In the genomic region with DNA sequence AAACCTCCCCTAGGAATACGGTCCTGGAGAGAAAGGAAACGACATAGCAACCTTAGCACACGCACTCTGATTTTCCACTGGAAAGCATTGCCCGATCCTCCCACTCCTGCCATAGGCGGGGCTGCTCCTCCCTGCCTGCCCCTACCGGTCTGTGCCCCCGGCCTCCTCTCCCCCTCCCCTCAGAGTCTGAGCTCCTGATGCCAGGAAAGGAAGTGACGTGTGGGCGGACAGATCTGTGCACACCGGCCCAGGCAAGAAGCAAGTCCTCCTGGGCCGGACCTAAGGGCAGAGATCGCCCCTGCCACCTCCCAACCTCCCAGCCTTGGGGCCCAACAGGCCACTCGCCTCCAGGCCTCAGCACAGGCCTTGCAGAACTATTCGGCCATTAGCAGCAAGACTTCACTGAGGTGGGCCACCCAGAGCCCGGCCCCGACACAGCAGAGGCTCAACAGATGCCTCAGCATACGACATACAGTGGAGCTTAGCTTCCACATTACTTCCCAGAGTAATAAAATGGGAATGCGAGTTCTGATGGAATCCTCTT, we compare ENCODE assay signal across 8 cellular contexts. TPM values are rescaled to one million over a fixed set of nuclear protein-coding genes. Genes with fewer than 3 reads are reported as not detected.
DNase-seq lines count a peak whose midpoint lies in the region; ATAC-seq and TF ChIP-seq lines count a peak whose summit lies in the region.

No MANE protein-coding gene starts in this region.

- H4K5ac ChIP-seq in IMR-90 (ENCODE audit: low read depth, low read length) = no peak overlapping the region

- H2BK15ac ChIP-seq in IMR-90 (ENCODE audit: low read depth, low read length) = no peak overlapping the region

- no peaks in the 10 kb centered on the region for H3K9me3 Mint-ChIP-seq in activated T-helper 1 cell treated with anti-CD3 and anti-CD28 coated beads, Interleukin-12 subunit alpha, Interleukin-12 subunit beta, Interleukin-2, Interleukin-4 antibody, amounts not matched to agents 30 ng/mL and 10 ng/mL and 1 ng/mL, durations not matched to agents 14 hours and 24 hours and 36 hours

- peaks cover 32% of the 10 kb centered on the region for H3K36me3 Mint-ChIP-seq in activated T-helper 1 cell treated with anti-CD3 and anti-CD28 coated beads, Interleukin-12 subunit alpha, Interleukin-12 subunit beta, Interleukin-2, Interleukin-4 antibody, amounts not matched to agents 30 ng/mL and 10 ng/mL and 1 ng/mL, durations not matched to agents 14 hours and 24 hours and 36 hours (ENCODE audit: low read depth)

- dilution Hi-C loops in IMR-90 (cut with HindIII; ENCODE audit: low sequenced_read_pairs, unreplicated experiment) = no loop called here

- WGBS in IMR-90 (ENCODE audit: extremely low coverage in 2 of 2, insufficient read length in 1 of 2), 2 experiments = 80% methylated on average over 1 of the region's 18 CpGs; no CpG with 5 or more reads in 1 of the 2 experiments
- WGBS in hepatocyte (ENCODE audit: low lambda C conversion rate, missing lambda C conversion rate) = 44% methylated on average over 18 of the region's 18 CpGs

- in situ Hi-C loops in IMR-90 (cut with MboI; ENCODE audit: low sequenced_read_pairs) (no loop called here), gastrocnemius medialis (cut with MboI; ENCODE audit: low sequenced_read_pairs in 4 of 4) (no loop called here)

- no peaks in the 10 kb centered on the region for H3K9me3 ChIP-seq in IMR-90 (ENCODE audit: control insufficient read depth, insufficient read depth, low read length)
- no peaks in the 10 kb centered on the region for H3K9me3 ChIP-seq in hepatocyte (ENCODE audit: low read depth)
- H3K9me3 ChIP-seq in gastrocnemius medialis = no peaks in the 10 kb centered on the region

- POLR2A ChIA-PET in IMR-90 (lab: Charles Lee; ENCODE audit: unreplicated experiment) = no interaction called here

- no peak overlapping the region for H2BK20ac ChIP-seq in IMR-90 (ENCODE audit: low read depth, low read length)

- no peak overlapping the region for H4K91ac ChIP-seq in IMR-90 (ENCODE audit: insufficient read depth, low read depth, low read length)

- H3K27me3 Mint-ChIP-seq in activated T-helper 1 cell treated with anti-CD3 and anti-CD28 coated beads, Interleukin-12 subunit alpha, Interleukin-12 subunit beta, Interleukin-2, Interleukin-4 antibody, amounts not matched to agents 30 ng/mL and 10 ng/mL and 1 ng/mL, durations not matched to agents 14 hours and 24 hours and 36 hours (ENCODE audit: insufficient read depth) = no peaks in the 10 kb centered on the region

- intact Hi-C loops in IMR-90 (cut with micrococcal nuclease) = no loop called here
- intact Hi-C loops in activated T-helper 1 cell treated with anti-CD3 and anti-CD28 coated beads, Interleukin-12 subunit alpha, Interleukin-12 subunit beta, Interleukin-2, Interleukin-4 antibody, amounts not matched to agents 30 ng/mL and 10 ng/mL and 1 ng/mL, durations not matched to agents 14 hours and 24 hours and 36 hours (cut with micrococcal nuclease) = no loop called here
- intact Hi-C loops in gastrocnemius medialis (cut with DNase I; ENCODE audit: low total_unique reads) = no loop called here

- DNase-seq in IMR-90 (no peak), hepatocyte (ENCODE audit: low spot score) (peak; percentile 72), gastrocnemius medialis (peak in 1 of 2 donors; percentile 15)
- DNase-seq in activated T-helper 1 cell treated with anti-CD3 and anti-CD28 coated beads, Interleukin-12 subunit alpha, Interleukin-12 subunit beta, Interleukin-2, Interleukin-4 antibody, amounts not matched to agents 30 ng/mL and 10 ng/mL and 1 ng/mL, durations not matched to agents 14 hours and 24 hours and 36 hours (ENCODE audit: low spot score) = no peak

- ATAC-seq in IMR-90 (ENCODE audit: low read depth) (no peak), gastrocnemius medialis (no peak), GM21367 (IDR thresholded peaks at IDR 0.05; ENCODE audit: unreplicated experiment) (no peak), GM18498 (IDR thresholded peaks at IDR 0.05; ENCODE audit: unreplicated experiment) (no peak), GM21529 (IDR thresholded peaks at IDR 0.05; ENCODE audit: unreplicated experiment) (no peak), GM19455 (IDR thresholded peaks at IDR 0.05; ENCODE audit: unreplicated experiment) (no peak)

- H2BK120ac ChIP-seq in IMR-90 (ENCODE audit: low read depth, low read length) = no peak overlapping the region

- H3K27me3 ChIP-seq in IMR-90 (ENCODE audit: control insufficient read depth, insufficient read depth, low read length) = no peaks in the 10 kb centered on the region
- no peaks in the 10 kb centered on the region for H3K27me3 ChIP-seq in hepatocyte
- no peaks in the 10 kb centered on the region for H3K27me3 ChIP-seq in gastrocnemius medialis

- H2AK9ac ChIP-seq in IMR-90 (replicated peaks; ENCODE audit: low read depth, low read length, poor library complexity) = peak overlapping the region; percentile 81

- H3K9me1 ChIP-seq in IMR-90 (ENCODE audit: insufficient read depth, low read length) = peaks cover 17% of the 10 kb centered on the region; the same call in 1 of the 2 replicates

- no peak overlapping the region for H3K9ac ChIP-seq in IMR-90 (ENCODE audit: low read depth, low read length)

- no peaks in the 10 kb centered on the region for H3K9me2 ChIP-seq in hepatocyte (replicated peaks; ENCODE audit: insufficient read depth)

- H4K8ac ChIP-seq in IMR-90 (ENCODE audit: low read depth in 2 of 2, low read length in 2 of 2) = no peak overlapping the region

- no peak overlapping the region for H3K18ac ChIP-seq in IMR-90 (ENCODE audit: low read depth, low read length)

- H3K4me3 ChIP-seq in IMR-90 (ENCODE audit: insufficient read depth, low read depth, low read length) = no peak overlapping the region
- no peak overlapping the region for H3K4me3 ChIP-seq in hepatocyte
- H3K4me3 ChIP-seq in gastrocnemius medialis = peak overlapping the region in 1 of 4 donors; percentile 8

- no peak overlapping the region for H2BK5ac ChIP-seq in IMR-90 (ENCODE audit: low read depth, low read length, poor library complexity, severe bottlenecking)

- H4K20me1 ChIP-seq in IMR-90 (ENCODE audit: insufficient read depth, low read length) = peaks cover 29% of the 10 kb centered on the region
- H4K20me1 ChIP-seq in hepatocyte (ENCODE audit: insufficient read depth, poor library complexity, severe bottlenecking) = peaks cover 10% of the 10 kb centered on the region

- no peak overlapping the region for H3K4me3 Mint-ChIP-seq in activated T-helper 1 cell treated with anti-CD3 and anti-CD28 coated beads, Interleukin-12 subunit alpha, Interleukin-12 subunit beta, Interleukin-2, Interleukin-4 antibody, amounts not matched to agents 30 ng/mL and 10 ng/mL and 1 ng/mL, durations not matched to agents 14 hours and 24 hours and 36 hours

- H2AK5ac ChIP-seq in IMR-90 (ENCODE audit: low read depth, low read length) = no peak overlapping the region; the same call in 1 of the 2 replicates

- CTCF ChIA-PET in IMR-90 (lab: Yijun Ruan, JAX) = no interaction called here

- no TSS peak for BruUV-seq in IMR-90 (replicated peaks; lab: Mats Ljungman, UMichigan)

- no peak overlapping the region for H3K56ac ChIP-seq in IMR-90 (ENCODE audit: extremely low read depth, insufficient read depth, low read length)

- TF ChIP-seq POLR2A in IMR-90 (IDR thresholded peaks at IDR 0.05; ENCODE audit: low read depth, low read length) = no peak
- TF ChIP-seq POLR2A in gastrocnemius medialis (IDR thresholded peaks at IDR 0.05) = no peak

- peak overlapping the region; percentile 41 for H2AFZ ChIP-seq in IMR-90 (replicated peaks; ENCODE audit: low read length, poor library complexity)
- no peak overlapping the region for H2AFZ ChIP-seq in hepatocyte

- peaks cover 18% of the 10 kb centered on the region for H3K36me3 ChIP-seq in IMR-90 (ENCODE audit: control insufficient read depth, insufficient read depth, low read length)
- H3K36me3 ChIP-seq in hepatocyte (replicated peaks; ENCODE audit: insufficient read depth, low read depth) = no peaks in the 10 kb centered on the region
- peaks cover 0 to 17% of the 10 kb centered on the region in 2 donors for H3K36me3 ChIP-seq in gastrocnemius medialis

- H3K14ac ChIP-seq in IMR-90 (replicated peaks; ENCODE audit: low read depth, low read length) = 0 out of 2 replicates have a peak overlapping the region, but pooled peaks have one; percentile 18

- H3K79me1 ChIP-seq in IMR-90 (ENCODE audit: low read depth in 1 of 2, low read length in 2 of 2) = peaks cover 20 to 68% of the 10 kb centered on the region in 2 experiments

- peaks cover 44% of the 10 kb centered on the region for H3K79me2 ChIP-seq in hepatocyte

- peaks cover 25% of the 10 kb centered on the region for H3K4me1 ChIP-seq in IMR-90 (ENCODE audit: control insufficient read depth, insufficient read depth, low read length)
- peaks cover 23% of the 10 kb centered on the region for H3K4me1 ChIP-seq in hepatocyte (ENCODE audit: insufficient read depth)
- peaks cover 52 to 56% of the 10 kb centered on the region in 2 donors for H3K4me1 ChIP-seq in gastrocnemius medialis

- H3K23ac ChIP-seq in IMR-90 (ENCODE audit: low read depth, low read length) = no peak overlapping the region

- H3K4ac ChIP-seq in IMR-90 (ENCODE audit: low read depth, low read length) = no peak overlapping the region

- H3K4me1 Mint-ChIP-seq in activated T-helper 1 cell treated with anti-CD3 and anti-CD28 coated beads, Interleukin-12 subunit alpha, Interleukin-12 subunit beta, Interleukin-2, Interleukin-4 antibody, amounts not matched to agents 30 ng/mL and 10 ng/mL and 1 ng/mL, durations not matched to agents 14 hours and 24 hours and 36 hours (ENCODE audit: low read depth) = peaks cover 47% of the 10 kb centered on the region

- H3K4me2 ChIP-seq in IMR-90 (ENCODE audit: low read depth, low read length) = no peak overlapping the region
- peak overlapping the region; percentile 48 for H3K4me2 ChIP-seq in hepatocyte

- TF ChIP-seq CTCF in IMR-90 (conservative IDR thresholded peaks at IDR 0.05; ENCODE audit: low read depth, low read length) = no peak
- TF ChIP-seq CTCF in hepatocyte (IDR thresholded peaks at IDR 0.05; ENCODE audit: poor library complexity) = no peak
- no peak for TF ChIP-seq CTCF in gastrocnemius medialis (IDR thresholded peaks at IDR 0.05 in 4 of 5, conservative IDR thresholded peaks at IDR 0.05 in 1 of 5)

- peak overlapping the region; percentile 70 for H3K27ac Mint-ChIP-seq in activated T-helper 1 cell treated with anti-CD3 and anti-CD28 coated beads, Interleukin-12 subunit alpha, Interleukin-12 subunit beta, Interleukin-2, Interleukin-4 antibody, amounts not matched to agents 30 ng/mL and 10 ng/mL and 1 ng/mL, durations not matched to agents 14 hours and 24 hours and 36 hours

- no peak for TF ChIP-seq RAD21 in IMR-90 (IDR thresholded peaks at IDR 0.05; ENCODE audit: low read length)

- H3K27ac ChIP-seq in IMR-90 (ENCODE audit: insufficient read depth, low read length) (no peak overlapping the region), hepatocyte (peak overlapping the region; percentile 57), gastrocnemius medialis (peak overlapping the region; percentile 34 to 98 (median 84))

RNA-seq across cellular contexts. Expression of a gene that starts 7.2 kb away (rescaled TPM):
- total RNA-seq in IMR-90 (2012; rRNA removed) = 21.9 and 24.7 TPM in 2 replicates
- 38.1 and 38.8 TPM in 2 replicates for polyA plus RNA-seq in IMR-90 (2012; rRNA removed)
- 16.1 and 60.5 TPM in 2 replicates for polyA plus RNA-seq in IMR-90 (2012; cell fraction: cytosol; rRNA removed)
- polyA plus RNA-seq in IMR-90 (2012; cell fraction: nucleus; rRNA removed; ENCODE audit: low replicate concordance) = 21.8 and 35.9 TPM in 2 replicates
- 94.2 and 95.3 TPM in 2 replicates for total RNA-seq in activated T-helper 1 cell treated with anti-CD3 and anti-CD28 coated beads, Interleukin-12 subunit alpha, Interleukin-12 subunit beta, Interleukin-2, Interleukin-4 antibody, amounts not matched to agents 30 ng/mL and 10 ng/mL and 1 ng/mL, durations not matched to agents 14 hours and 24 hours and 36 hours
- 55.4 and 67.9 TPM in 2 replicates for total RNA-seq in hepatocyte
- 114 and 135 TPM in 2 replicates for polyA plus RNA-seq in hepatocyte
- total RNA-seq in gastrocnemius medialis = 10 to 100 TPM; 28.5 to 58.5 (median 45.7) TPM

RNA-seq across cellular contexts. Expression of a gene that starts 30.9 kb away (rescaled TPM):
- total RNA-seq in IMR-90 (2012; rRNA removed) (17.4 and 23.3 TPM in 2 replicates), hepatocyte (45.3 and 51.3 TPM in 2 replicates), gastrocnemius medialis (10 to 100 TPM; 49.6 to 82.4 (median 70.9) TPM)
- polyA plus RNA-seq in IMR-90 (2012; rRNA removed) (111 and 126 TPM in 2 replicates), hepatocyte (67.5 and 72.1 TPM in 2 replicates)
- polyA plus RNA-seq in IMR-90 (2012; cell fraction: cytosol; rRNA removed) = 120 and 139 TPM in 2 replicates
- 103 and 209 TPM in 2 replicates for polyA plus RNA-seq in IMR-90 (2012; cell fraction: nucleus; rRNA removed; ENCODE audit: low replicate concordance)
- 40.5 and 41.7 TPM in 2 replicates for total RNA-seq in activated T-helper 1 cell treated with anti-CD3 and anti-CD28 coated beads, Interleukin-12 subunit alpha, Interleukin-12 subunit beta, Interleukin-2, Interleukin-4 antibody, amounts not matched to agents 30 ng/mL and 10 ng/mL and 1 ng/mL, durations not matched to agents 14 hours and 24 hours and 36 hours

RNA-seq across cellular contexts. Expression of a gene that starts 57.0 kb away (rescaled TPM):
- total RNA-seq in IMR-90 (2012; rRNA removed) (not detected in 2 replicates), hepatocyte (6.2 and 8.9 TPM in 2 replicates), gastrocnemius medialis (10 to 100 TPM; 11.3 to 43.0 (median 24.7) TPM)
- polyA plus RNA-seq in IMR-90 (2012; rRNA removed) (not detected in 2 replicates), hepatocyte (13.5 and 19.9 TPM in 2 replicates)
- polyA plus RNA-seq in IMR-90 (2012; cell fraction: cytosol; rRNA removed) = 0.01 TPM in 1 of 2 replicates, not detected in the other
- polyA plus RNA-seq in IMR-90 (2012; cell fraction: nucleus; rRNA removed; ENCODE audit: low replicate concordance) = not detected in 2 replicates
- 2.2 and 3.0 TPM in 2 replicates for total RNA-seq in activated T-helper 1 cell treated with anti-CD3 and anti-CD28 coated beads, Interleukin-12 subunit alpha, Interleukin-12 subunit beta, Interleukin-2, Interleukin-4 antibody, amounts not matched to agents 30 ng/mL and 10 ng/mL and 1 ng/mL, durations not matched to agents 14 hours and 24 hours and 36 hours
